In the genomic region with DNA sequence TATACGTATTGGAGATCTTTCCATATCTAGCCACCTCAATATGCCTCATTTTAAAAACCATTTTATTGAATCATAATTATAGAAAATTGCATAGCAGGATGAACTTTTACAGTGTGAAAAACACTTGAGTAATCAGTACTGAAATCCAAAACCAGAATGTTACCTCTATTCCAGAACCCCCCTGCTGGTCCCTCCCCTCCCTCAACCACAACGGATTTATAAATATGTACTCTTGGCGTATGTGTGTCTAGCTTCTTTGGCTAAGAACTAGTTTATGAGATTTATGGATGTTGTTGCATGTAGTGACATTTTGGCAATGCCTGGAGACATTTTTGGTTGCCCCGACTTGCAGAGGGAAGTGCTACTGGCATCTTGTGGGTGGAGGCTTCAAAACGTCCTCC, we compare ENCODE assay signal across 12 cellular contexts. TPM values are rescaled to one million over a fixed set of nuclear protein-coding genes. Genes with fewer than 3 reads are reported as not detected.
DNase-seq lines count a peak whose midpoint lies in the region; TF ChIP-seq lines count a peak whose summit lies in the region.
"Had no signal": no experiment of that assay in that cellular context is flagged by ENCODE, and none has a peak within 500 bp of the region (broad histone marks: within the 10 kb centered on the region; RNA-seq: fewer than 3 reads in every experiment).

No MANE protein-coding gene starts in this region.

- H2BK12ac ChIP-seq in mesenchymal stem cell (ENCODE audit: low read length in 2 of 2) = peak overlapping the region in 1 of 2 experiments; percentile 56

- no peaks in the 10 kb centered on the region for H3K27me3 ChIP-seq in MG63
- no peaks in the 10 kb centered on the region for H3K27me3 ChIP-seq in mesenchymal stem cell (ENCODE audit: control insufficient read depth in 1 of 2, insufficient read depth in 1 of 2, low read length in 2 of 2)

- no peak overlapping the region for H3K9ac ChIP-seq in mesenchymal stem cell (ENCODE audit: low read length)
- H3K9ac ChIP-seq: parathyroid adenoma had no signal

- no peak overlapping the region for H3K27ac ChIP-seq in mesenchymal stem cell (ENCODE audit: low read length, poor library complexity, severe bottlenecking)
- H3K27ac ChIP-seq: parathyroid adenoma had no signal

- H3K18ac ChIP-seq in mesenchymal stem cell (ENCODE audit: low read depth in 1 of 2, low read length in 2 of 2) = peak overlapping the region in 1 of 2 experiments; percentile 3

- no peak for TF ChIP-seq CTCF in AG10803 (conservative IDR thresholded peaks at IDR 0.05; ENCODE audit: low read length)

- 32% methylated on average over 2 of the region's 5 CpGs for WGBS in mesenchymal stem cell

- H2BK120ac ChIP-seq in mesenchymal stem cell (ENCODE audit: low read depth, low read length) = peak overlapping the region; percentile 52

- H3K36me3 ChIP-seq in MG63 (no peaks in the 10 kb centered on the region), mesenchymal stem cell (ENCODE audit: control insufficient read depth in 1 of 2, insufficient read depth in 2 of 2, low read depth in 1 of 2, low read length in 2 of 2) (no peaks in the 10 kb centered on the region)

- peak; percentile 86 for DNase-seq in AG10803 (ENCODE audit: low read depth)
- peak; percentile 75 for DNase-seq in MG63
- peak; percentile 52 for DNase-seq in amniotic epithelial cell (ENCODE audit: low read depth)
- peak; percentile 45 for DNase-seq in mesenchymal stem cell
- DNase-seq in NCI-H1092 (lab: John Stamatoyannopoulos, UW) = no peak
- no peak for DNase-seq in T1000 (lab: John Stamatoyannopoulos, UW)
- no peak for DNase-seq in cardiac septum (ENCODE audit: low spot score)
- DNase-seq in cerebellar cortex (ENCODE audit: low spot score) = no peak
- DNase-seq: effector memory CD4-positive, alpha-beta T cell; T-helper 9 cell had no signal

- peak overlapping the region; percentile 19 for H4K8ac ChIP-seq in mesenchymal stem cell (ENCODE audit: low read length)

- H3K4me3 ChIP-seq in AG10803 (ENCODE audit: low read length) = no peak overlapping the region
- no peak overlapping the region for H3K4me3 ChIP-seq in MG63
- H3K4me3 ChIP-seq in mesenchymal stem cell (ENCODE audit: insufficient read depth in 1 of 2, low read depth in 1 of 2, low read length in 2 of 2) = no peak overlapping the region

- H3K79me1 ChIP-seq in mesenchymal stem cell (replicated peaks; ENCODE audit: low read length, poor library complexity, severe bottlenecking) = no peaks in the 10 kb centered on the region

- no peak overlapping the region for H3K23ac ChIP-seq in mesenchymal stem cell (ENCODE audit: low read length in 2 of 2)

- no peak overlapping the region for H2AFZ ChIP-seq in mesenchymal stem cell (ENCODE audit: low read depth, low read length)
- H2AFZ ChIP-seq: parathyroid adenoma had no signal

- H2AK5ac ChIP-seq in mesenchymal stem cell (ENCODE audit: low read length, severe bottlenecking) = no peak overlapping the region

- H2BK5ac ChIP-seq in mesenchymal stem cell (ENCODE audit: low read depth, low read length, poor library complexity, severe bottlenecking) = no peak overlapping the region

- peaks cover 13% of the 10 kb centered on the region for H3K4me1 ChIP-seq in mesenchymal stem cell (ENCODE audit: control insufficient read depth, insufficient read depth, low read depth, low read length)
- H3K4me1 ChIP-seq: parathyroid adenoma had no signal

- H3K9me3 ChIP-seq in MG63 (no peaks in the 10 kb centered on the region), mesenchymal stem cell (ENCODE audit: control insufficient read depth, low read length) (no peaks in the 10 kb centered on the region)

- peak overlapping the region in 1 of 2 experiments; percentile 78 for H3K4ac ChIP-seq in mesenchymal stem cell (ENCODE audit: low read depth in 1 of 2, low read length in 2 of 2)

- no peak overlapping the region for H3K14ac ChIP-seq in mesenchymal stem cell (ENCODE audit: low read length in 2 of 2)

- no peak overlapping the region for H4K91ac ChIP-seq in mesenchymal stem cell (ENCODE audit: low read length)

- H3K4me2 ChIP-seq in mesenchymal stem cell (ENCODE audit: low read length, poor library complexity, severe bottlenecking) = no peak overlapping the region

- intact Hi-C loops in cardiac septum (cut with DNase I) = no loop called here

- H2BK15ac ChIP-seq in mesenchymal stem cell (ENCODE audit: low read depth, poor library complexity, severe bottlenecking) = no peak overlapping the region

RNA-seq across cellular contexts. Expression of a gene that starts 23.4 kb away (rescaled TPM):
- 18.0 and 19.0 TPM in 2 replicates for total RNA-seq in MG63 (2014; rRNA removed; shearing (Covaris generic); ENCODE audit: low replicate concordance)
- 33.8 TPM for polyA plus RNA-seq in mesenchymal stem cell (2013, experiment 1 of 2)
- polyA plus RNA-seq in mesenchymal stem cell (2013, experiment 2 of 2) = 33.2 TPM
- total RNA-seq in cardiac septum = 24.6 TPM

RNA-seq across cellular contexts. Expression of a gene that starts 30.8 kb away (rescaled TPM):
- total RNA-seq in MG63 (2014; rRNA removed; shearing (Covaris generic); ENCODE audit: low replicate concordance) = not detected in 2 replicates
- 5.4 TPM for polyA plus RNA-seq in mesenchymal stem cell (2013, experiment 1 of 2)
- polyA plus RNA-seq in mesenchymal stem cell (2013, experiment 2 of 2) = 5.0 TPM
- 0.81 TPM for total RNA-seq in cardiac septum
- total RNA-seq: activated naive CD4-positive, alpha-beta T cell treated with anti-CD3 and anti-CD28 coated beads, Interleukin-2, amount 50 U/mL, for 72 hours had no signal

Comparison
In these comparisons a context has a peak if more than half of its experiments do, and no peak if none do; other contexts are left out.
1. DNase-seq: peak in AG10803 (single experiment), MG63 (single experiment), amniotic epithelial cell (single experiment) and mesenchymal stem cell (single experiment); none in NCI-H1092 (single experiment), T1000 (single experiment), cardiac septum (single experiment) and cerebellar cortex (single experiment).